In the genomic region with DNA sequence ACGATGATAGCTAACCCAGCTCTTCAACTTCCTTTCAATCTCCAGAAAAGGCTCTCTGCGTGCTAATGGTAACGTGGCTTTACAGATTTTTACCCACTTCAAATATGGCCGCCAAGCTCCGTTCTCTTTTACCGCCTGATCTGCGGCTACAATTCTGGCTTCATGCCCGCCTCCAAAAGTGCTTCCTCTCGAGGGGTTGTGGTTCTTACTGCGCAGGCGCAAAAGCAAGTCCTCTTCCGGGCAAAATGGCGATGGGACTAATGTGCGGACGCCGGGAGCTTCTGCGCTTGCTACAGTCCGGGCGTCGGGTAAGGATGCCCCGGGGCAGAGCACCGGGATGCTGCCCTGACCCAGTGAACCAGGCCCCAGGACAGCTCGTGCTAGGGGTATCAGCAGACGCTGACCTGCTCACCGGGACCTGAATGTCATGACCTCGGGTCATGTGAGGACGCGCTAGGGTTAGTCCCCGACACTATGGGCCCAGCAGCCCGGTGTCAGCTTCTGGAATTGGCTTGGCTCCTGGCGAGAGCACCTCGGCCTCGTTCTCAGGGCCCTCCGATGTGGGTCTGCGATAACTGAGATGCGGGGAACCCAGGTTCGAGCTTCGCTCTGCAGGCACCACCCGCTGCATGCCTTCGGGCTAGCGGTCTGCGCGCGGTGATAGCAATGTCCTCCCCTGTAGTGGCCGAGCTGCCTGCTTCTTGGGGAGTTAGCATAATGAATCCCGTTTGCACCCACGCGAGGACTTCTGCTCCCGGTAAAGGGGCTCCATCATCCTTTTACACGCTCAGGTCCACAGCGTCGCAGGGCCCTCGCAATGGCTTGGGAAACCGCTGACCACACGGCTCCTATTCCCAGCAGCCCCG, we compare ENCODE assay signal across 8 cellular contexts. TPM values are rescaled to one million over a fixed set of nuclear protein-coding genes. Genes with fewer than 3 reads are reported as not detected.
DNase-seq lines count a peak whose midpoint lies in the region; ATAC-seq and TF ChIP-seq lines count a peak whose summit lies in the region.

A gene (plus strand): TSS at position 232 of the 866 bp plus-strand sequence. CDS start 14 bp downstream, at position 246.

- H3K4me1 Mint-ChIP-seq in naive thymus-derived CD4-positive, alpha-beta T cell = peaks cover 21 to 43% (median 39%) of the 10 kb centered on the region in 7 donors
- H3K4me1 Mint-ChIP-seq in stimulated activated naive B cell treated with anti-CD40 and anti-IgM and Interleukin-4, amounts not matched to agents 10 μg/mL and 1 μg/mL and 100 μg/mL, for 72 hours = peaks cover 15 to 47% of the 10 kb centered on the region in 2 donors

- DNase-seq in DMS53 treated with DMSO at 0.1 percent for 48 hours (lab: John Stamatoyannopoulos, UW; ENCODE audit: unreplicated experiment) (peak; percentile 85), LHCN-M2 (ENCODE audit: low read depth) (peak; percentile 97), RPMI8226 (peak; percentile 96), fibroblast of lung (ENCODE audit: low read depth in 2 of 2) (peak; percentile 95 to 98)
- peak; percentile 88 to 91 for DNase-seq in activated T-helper 1 cell treated with anti-CD3 and anti-CD28 coated beads, Interleukin-2, amount 50 U/mL, for 16 hours (ENCODE audit: low read depth in 1 of 2, low spot score in 1 of 2)
- peak; percentile 86 to 99 (median 96) for DNase-seq in naive thymus-derived CD4-positive, alpha-beta T cell
- DNase-seq in stimulated activated naive B cell treated with anti-CD40 and anti-IgM and Interleukin-4, amounts not matched to agents 10 μg/mL and 1 μg/mL and 100 μg/mL, for 72 hours = peak; percentile 93

- peak within 1 kb of the TSS; percentile 96 for H2AFZ ChIP-seq in fibroblast of lung (ENCODE audit: low read length)

- peaks cover 13% of the 10 kb centered on the region for H3K36me3 ChIP-seq in fibroblast of lung (ENCODE audit: control insufficient read depth, insufficient read depth, low read length)
- peaks cover 20 to 44% (median 25%) of the 10 kb centered on the region in 3 experiments for H3K36me3 ChIP-seq in naive thymus-derived CD4-positive, alpha-beta T cell (ENCODE audit: control insufficient read depth in 2 of 3, insufficient read depth in 3 of 3, low read length in 3 of 3)

- H3K4me3 Mint-ChIP-seq in naive thymus-derived CD4-positive, alpha-beta T cell = peak within 1 kb of the TSS; percentile 86 to 97 (median 90)
- peak within 1 kb of the TSS; percentile 88 to 97 for H3K4me3 Mint-ChIP-seq in stimulated activated naive B cell treated with anti-CD40 and anti-IgM and Interleukin-4, amounts not matched to agents 10 μg/mL and 1 μg/mL and 100 μg/mL, for 72 hours

- H3K79me2 ChIP-seq in fibroblast of lung (ENCODE audit: control insufficient read depth, insufficient read depth, low read length) = peaks cover 21% of the 10 kb centered on the region

- peak within 1 kb of the TSS; percentile 90 for H3K27ac ChIP-seq in fibroblast of lung (ENCODE audit: insufficient read depth, low read length)
- peak within 1 kb of the TSS; percentile 86 for H3K27ac ChIP-seq in naive thymus-derived CD4-positive, alpha-beta T cell (ENCODE audit: low read depth, low read length)

- H3K36me3 Mint-ChIP-seq in naive thymus-derived CD4-positive, alpha-beta T cell = peaks cover 20 to 54% (median 46%) of the 10 kb centered on the region in 5 donors
- H3K36me3 Mint-ChIP-seq in stimulated activated naive B cell treated with anti-CD40 and anti-IgM and Interleukin-4, amounts not matched to agents 10 μg/mL and 1 μg/mL and 100 μg/mL, for 72 hours = peaks cover 43 to 64% of the 10 kb centered on the region in 2 donors

- POLR2A ChIA-PET in naive thymus-derived CD4-positive, alpha-beta T cell (lab: Charles Lee) = interaction anchor here (0.6 to 2.4 kb wide), 28 partner anchors 8 to 1330 kb away, joined by 3 to 13 read pairs (median 4); a partner anchor contains a TSS

- peak within 1 kb of the TSS; percentile 90 for H3K9ac ChIP-seq in fibroblast of lung (ENCODE audit: insufficient read depth, low read length)

- no peaks in the 10 kb centered on the region for H3K27me3 Mint-ChIP-seq in naive thymus-derived CD4-positive, alpha-beta T cell
- H3K27me3 Mint-ChIP-seq in stimulated activated naive B cell treated with anti-CD40 and anti-IgM and Interleukin-4, amounts not matched to agents 10 μg/mL and 1 μg/mL and 100 μg/mL, for 72 hours = no peaks in the 10 kb centered on the region

- H3K9me3 Mint-ChIP-seq in naive thymus-derived CD4-positive, alpha-beta T cell = peaks cover 0 to 14% (median 3%) of the 10 kb centered on the region in 11 donors
- no peaks in the 10 kb centered on the region for H3K9me3 Mint-ChIP-seq in stimulated activated naive B cell treated with anti-CD40 and anti-IgM and Interleukin-4, amounts not matched to agents 10 μg/mL and 1 μg/mL and 100 μg/mL, for 72 hours

- no peaks in the 10 kb centered on the region for H4K20me1 ChIP-seq in fibroblast of lung (ENCODE audit: control insufficient read depth, extremely low read depth, insufficient read depth, low read length)

- peak within 1 kb of the TSS; percentile 95 for H3K4me2 ChIP-seq in fibroblast of lung (ENCODE audit: extremely low read depth, insufficient read depth, low read length)

- TF ChIP-seq CTCF in fibroblast of lung (conservative IDR thresholded peaks at IDR 0.05 in 1 of 2, IDR thresholded peaks at IDR 0.05 in 1 of 2; ENCODE audit: low read depth in 1 of 2, low read length in 2 of 2) = no peak

- ATAC-seq in GM21786 (IDR thresholded peaks at IDR 0.05; ENCODE audit: unreplicated experiment) = peak; percentile 83
- peak; percentile 96 for ATAC-seq in naive thymus-derived CD4-positive, alpha-beta T cell
- peak; percentile 84 to 89 for ATAC-seq in stimulated activated naive B cell treated with anti-CD40 and anti-IgM and Interleukin-4, amounts not matched to agents 10 μg/mL and 1 μg/mL and 100 μg/mL, for 72 hours (replicated peaks)

- H3K27me3 ChIP-seq in fibroblast of lung (ENCODE audit: control insufficient read depth, insufficient read depth, low read length) = no peaks in the 10 kb centered on the region
- H3K27me3 ChIP-seq in naive thymus-derived CD4-positive, alpha-beta T cell (ENCODE audit: control insufficient read depth in 2 of 2, insufficient read depth in 2 of 2, low read length in 2 of 2) = no peaks in the 10 kb centered on the region

- CTCF ChIA-PET in naive thymus-derived CD4-positive, alpha-beta T cell (lab: Charles Lee) = interaction anchor here (0.6 to 2.7 kb wide), 5 partner anchors 14 to 196 kb away, joined by 3 to 7 read pairs (median 3); a partner anchor contains a TSS

- H3K4me1 ChIP-seq in fibroblast of lung (ENCODE audit: control insufficient read depth, extremely low read depth, insufficient read depth, low read length) = peaks cover 3% of the 10 kb centered on the region
- H3K4me1 ChIP-seq in naive thymus-derived CD4-positive, alpha-beta T cell (ENCODE audit: control insufficient read depth in 2 of 2, insufficient read depth in 2 of 2, low read length in 2 of 2) = peaks cover 18 to 24% of the 10 kb centered on the region in 2 donors

- intact Hi-C loops in naive thymus-derived CD4-positive, alpha-beta T cell (cut with micrococcal nuclease) = loop anchor here (1.0 to 5.0 kb wide), 19 partner anchors 30 to 1309 kb away; a partner anchor contains a TSS

- H3K9me3 ChIP-seq in fibroblast of lung (ENCODE audit: control insufficient read depth, insufficient read depth, low read depth, low read length) = no peaks in the 10 kb centered on the region
- no peaks in the 10 kb centered on the region for H3K9me3 ChIP-seq in naive thymus-derived CD4-positive, alpha-beta T cell (ENCODE audit: control insufficient read depth in 2 of 3, low read length in 3 of 3)

- H3K4me3 ChIP-seq in fibroblast of lung (replicated peaks in 1 of 4; ENCODE audit: control extremely low read depth in 1 of 4, insufficient read depth in 1 of 4, low read depth in 3 of 4, low read length in 4 of 4) = peak within 1 kb of the TSS; percentile 83 to 96 (median 94)
- peak within 1 kb of the TSS; percentile 93 for H3K4me3 ChIP-seq in naive thymus-derived CD4-positive, alpha-beta T cell (ENCODE audit: low read length)

- peak within 1 kb of the TSS; percentile 88 to 99 (median 97) for H3K27ac Mint-ChIP-seq in naive thymus-derived CD4-positive, alpha-beta T cell
- H3K27ac Mint-ChIP-seq in stimulated activated naive B cell treated with anti-CD40 and anti-IgM and Interleukin-4, amounts not matched to agents 10 μg/mL and 1 μg/mL and 100 μg/mL, for 72 hours = peak within 1 kb of the TSS; percentile 96

RNA-seq across cellular contexts. Expression of the gene that starts here (rescaled TPM):
- total RNA-seq in LHCN-M2 (2014; rRNA removed) (80.6 and 83.2 TPM in 2 replicates), fibroblast of lung (66.5 and 67.2 TPM in 2 replicates)
- polyA plus RNA-seq in LHCN-M2 (2012) = 104 TPM
- 141 and 159 TPM in 2 replicates for polyA plus RNA-seq in fibroblast of lung
- polyA plus RNA-seq in fibroblast of lung (2012) = 102 and 115 TPM in 2 replicates
- polyA minus RNA-seq in fibroblast of lung (ENCODE audit: low replicate concordance) = 135 and 178 TPM in 2 replicates
- total RNA-seq in naive thymus-derived CD4-positive, alpha-beta T cell = 100 to 1,000 TPM; 112 to 177 (median 144) TPM
- 10 to 100 TPM; 62.8 to 76.6 TPM for polyA plus RNA-seq in naive thymus-derived CD4-positive, alpha-beta T cell

Comparison
In these comparisons a context has a peak if more than half of its experiments do, and no peak if none do; other contexts are left out.
1. Peak in every context shown above with its lines: DNase-seq, ATAC-seq, H3K4me3 ChIP-seq and H3K27ac ChIP-seq.